Comparison of ENCODE assay signal across 3 cellular contexts in the genomic region with DNA sequence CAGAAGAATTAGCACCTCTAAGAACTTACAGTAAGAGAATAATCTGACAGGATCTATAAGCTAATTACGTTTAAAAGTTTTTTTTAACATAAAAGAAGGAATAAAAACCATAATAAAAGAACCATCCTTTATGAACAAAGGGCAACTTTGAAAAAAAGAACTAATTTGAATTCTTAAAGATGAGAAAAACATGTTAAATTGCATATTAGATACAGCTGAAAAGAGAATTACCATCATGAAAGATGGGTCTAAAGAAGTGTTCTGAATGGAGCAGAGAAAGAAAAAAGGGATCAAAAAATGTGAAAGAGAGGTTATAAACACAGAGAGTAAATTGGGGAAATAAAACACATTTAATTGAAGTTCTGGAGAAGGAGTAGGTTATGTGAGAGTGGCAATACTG. TPM values are rescaled to one million over a fixed set of nuclear protein-coding genes. Genes with fewer than 3 reads are reported as not detected.
"Had no signal": no experiment of that assay in that cellular context is flagged by ENCODE, and none has a peak within 500 bp of the region (broad histone marks: within the 10 kb centered on the region; RNA-seq: fewer than 3 reads in every experiment).

No MANE protein-coding gene starts in this region.

- H3K4me3 ChIP-seq: GM12878 had no signal

- DNase-seq: GDM1, GF-D8 had no signal

- ATAC-seq: GM12878 had no signal

RNA-seq across cellular contexts. Expression of a gene that starts 45.8 kb away (rescaled TPM):
- total RNA-seq: GM12878 had no signal
